ENCODE assay signal across 16 cellular contexts in genomic region chr1:53122194-53122846, GRCh38. TPM values are rescaled to one million over a fixed set of nuclear protein-coding genes. Genes with fewer than 3 reads are reported as not detected.
A peak's percentile ranks its signal among the peaks of the same experiment; 100 is the strongest.
DNase-seq lines count a peak whose midpoint lies in the region; ATAC-seq and TF ChIP-seq lines count a peak whose summit lies in the region.
"Had no signal": no experiment of that assay in that cellular context is flagged by ENCODE, and none has a peak within 500 bp of the region (broad histone marks: within the 10 kb centered on the region; RNA-seq: fewer than 3 reads in every experiment).

No MANE protein-coding gene starts in this region.

- H3K36me3 ChIP-seq in Panc1 (ENCODE audit: control insufficient read depth, insufficient read depth, low read length) (no peaks in the 10 kb centered on the region), heart left ventricle (no peaks in the 10 kb centered on the region), rectal smooth muscle tissue (ENCODE audit: control insufficient read depth, insufficient read depth, low read length) (no peaks in the 10 kb centered on the region), MM.1S (replicated peaks; ENCODE audit: insufficient read depth, low read length) (no peaks in the 10 kb centered on the region)

- H3K9ac ChIP-seq in rectal smooth muscle tissue (ENCODE audit: low read length) (no peak overlapping the region), MM.1S (ENCODE audit: low read length) (no peak overlapping the region)

- no peak overlapping the region for H3K4me2 ChIP-seq in MM.1S (ENCODE audit: low read depth, low read length)

- no peaks in the 10 kb centered on the region for H4K20me1 ChIP-seq in MM.1S (ENCODE audit: insufficient read depth, low read length)

- no TSS peak for BruUV-seq in Panc1 (replicated peaks; lab: Mats Ljungman, UMichigan)

- intact Hi-C loops in Panc1 (cut with micrococcal nuclease; ENCODE audit: unreplicated experiment) = no loop called here
- intact Hi-C loops in heart left ventricle (cut with DNase I) = loop anchor here in 1 of 10 donors (10.0 kb wide), 1 partner anchor 58 kb away; the partner anchor contains the start of gene PODN

- in situ Hi-C loops in Panc1 (cut with HindIII; ENCODE audit: low pct_unique_long_range_greater_than_20kb, low sequenced_read_pairs) = no loop called here

- CTCF ChIA-PET in Panc1 (lab: Charles Lee) = no interaction called here

- H2AFZ ChIP-seq in MM.1S (ENCODE audit: low read length) = no peak overlapping the region

- H3K4me1 ChIP-seq in Panc1 (ENCODE audit: control insufficient read depth, insufficient read depth, low read length) = peaks cover 6% of the 10 kb centered on the region
- peaks cover 0 to 67% (median 43%) of the 10 kb centered on the region in 12 donors for H3K4me1 ChIP-seq in heart left ventricle
- H3K4me1 ChIP-seq in rectal smooth muscle tissue (ENCODE audit: control insufficient read depth, insufficient read depth, low read length) = peaks cover 45% of the 10 kb centered on the region
- H3K4me1 ChIP-seq in MM.1S (ENCODE audit: low read length) = no peaks in the 10 kb centered on the region

- POLR2A ChIA-PET in Panc1 (lab: Charles Lee) = interaction anchor here (0.5 kb wide), 1 partner anchor 868 kb away, joined by 3 read pairs; no protein-coding TSS in a partner anchor

- H3K9me3 ChIP-seq in Panc1 (ENCODE audit: control insufficient read depth, insufficient read depth, low read depth, low read length) = no peaks in the 10 kb centered on the region
- H3K9me3 ChIP-seq in heart left ventricle = no peaks in the 10 kb centered on the region
- no peaks in the 10 kb centered on the region for H3K9me3 ChIP-seq in MM.1S (replicated peaks; ENCODE audit: insufficient read depth, low read length)

- H3K4me3 ChIP-seq in AG10803 (ENCODE audit: low read length) = no peak overlapping the region
- H3K4me3 ChIP-seq in Panc1 (ENCODE audit: low read depth in 2 of 2, low read length in 2 of 2) = no peak overlapping the region
- no peak overlapping the region for H3K4me3 ChIP-seq in heart left ventricle
- H3K4me3 ChIP-seq in rectal smooth muscle tissue (ENCODE audit: low read length) = no peak overlapping the region
- H3K4me3 ChIP-seq in MM.1S (ENCODE audit: low read length) = no peak overlapping the region

- H3K9me2 ChIP-seq in MM.1S (replicated peaks; ENCODE audit: insufficient read depth, low read length) = no peaks in the 10 kb centered on the region

- ATAC-seq in Panc1 = peak; percentile 28; the same call in 1 of the 2 replicates
- ATAC-seq in heart left ventricle = peak; percentile 34 to 75 (median 68)
- ATAC-seq: natural killer cell, T-helper 17 cell had no signal

- no peaks in the 10 kb centered on the region for H3K79me2 ChIP-seq in MM.1S (ENCODE audit: low read length)

- no peaks in the 10 kb centered on the region for H3K27me3 ChIP-seq in Panc1 (ENCODE audit: control insufficient read depth, insufficient read depth, low read length)
- no peaks in the 10 kb centered on the region for H3K27me3 ChIP-seq in heart left ventricle
- no peaks in the 10 kb centered on the region for H3K27me3 ChIP-seq in rectal smooth muscle tissue (ENCODE audit: control insufficient read depth, insufficient read depth, low read length)
- H3K27me3 ChIP-seq in MM.1S (replicated peaks; ENCODE audit: insufficient read depth, low read length) = no peaks in the 10 kb centered on the region

- DNase-seq in AG10803 (ENCODE audit: low read depth) = peak; percentile 87
- DNase-seq in Panc1 (ENCODE audit: low read depth, low spot score) = no peak
- DNase-seq in heart left ventricle = peak; percentile 58 to 83 (median 79)
- DNase-seq in NCI-H526 (lab: John Stamatoyannopoulos, UW) = no peak
- no peak for DNase-seq in A172 (ENCODE audit: low spot score)
- DNase-seq in MM.1S = no peak
- DNase-seq in activated CD4-positive, CD25-positive, alpha-beta regulatory T cell treated with anti-CD3 and anti-CD28 coated beads, Interleukin-2, amount 50 U/mL, for 72 hours = no peak
- DNase-seq: activated CD4-positive, alpha-beta T cell treated with anti-CD3 and anti-CD28 coated beads, Interleukin-2, amount 50 U/mL, for 48 hours; immature natural killer cell; natural killer cell; NCI-H1048; OCI-M1; stimulated activated CD4-positive, alpha-beta T cell treated with anti-CD3 and anti-CD28 coated beads, Interleukin-12 subunit alpha, Interleukin-12 subunit beta, amount 100 ng/mL, for 4 hours; T-helper 17 cell had no signal

- TF ChIP-seq CTCF in AG10803 (conservative IDR thresholded peaks at IDR 0.05; ENCODE audit: low read length) (no peak), Panc1 (IDR thresholded peaks at IDR 0.05) (no peak), heart left ventricle (IDR thresholded peaks at IDR 0.05) (no peak), MM.1S (IDR thresholded peaks at IDR 0.05; ENCODE audit: low read length) (no peak)

- TF ChIP-seq POLR2A in heart left ventricle (IDR thresholded peaks at IDR 0.05) = no peak

- no peaks in the 10 kb centered on the region for H3F3A ChIP-seq in MM.1S (ENCODE audit: insufficient read depth, low read length)

- 53 to 68% (median 56%) methylated on average over 7 to 10 of the region's 10 CpGs for WGBS in heart left ventricle, 4 donors

- H3K27ac ChIP-seq in Panc1 (ENCODE audit: low read length) (no peak overlapping the region), heart left ventricle (peak overlapping the region; percentile 41 to 93 (median 81)), rectal smooth muscle tissue (ENCODE audit: low read depth, low read length) (peak overlapping the region; percentile 69), MM.1S (ENCODE audit: low read length) (no peak overlapping the region)
- H3K27ac ChIP-seq: C4-2B had no signal

RNA-seq across cellular contexts. Expression of gene SLC1A7, which starts 20.1 kb away (rescaled TPM):
- total RNA-seq in Panc1 (2021; ENCODE audit: unreplicated experiment) (0.31 TPM), heart left ventricle (1 to 10 TPM in 1 of 9 donors, under 1 TPM in 6, not detected in 2; 0.08 to 1.1 (median 0.37) TPM)
- 0.67 TPM for polyA plus RNA-seq in Panc1 (2012; ENCODE audit: insufficient read length)
- under 1 TPM; 0.07 to 0.19 TPM for polyA plus RNA-seq in heart left ventricle
- not detected in 2 replicates for total RNA-seq in A172 (2014; rRNA removed; shearing (Covaris generic))
- total RNA-seq: T-helper 17 cell had no signal

Comparison
In these comparisons a context has a peak if more than half of its experiments do, and no peak if none do; other contexts are left out.
1. DNase-seq: peak in AG10803 (single experiment) and heart left ventricle (5 of 5); none in Panc1 (single experiment), NCI-H526 (0 of 2), A172 (single experiment), MM.1S (single experiment) and activated CD4-positive, CD25-positive, alpha-beta regulatory T cell treated with anti-CD3 and anti-CD28 coated beads, Interleukin-2, amount 50 U/mL, for 72 hours (single experiment).
2. H3K27ac ChIP-seq: peak in heart left ventricle (12 of 12) and rectal smooth muscle tissue (single experiment); none in Panc1 (single experiment) and MM.1S (single experiment).